In genomic region chr4:65998807-65999517, GRCh38 we compare ENCODE assay signal across 8 cellular contexts.
A peak's percentile ranks its signal among the peaks of the same experiment; 100 is the strongest.
DNase-seq lines count a peak whose midpoint lies in the region; ATAC-seq and TF ChIP-seq lines count a peak whose summit lies in the region.
"Not testable (repeated sequence)": the region's sequence is repeated elsewhere in the genome, so short reads cannot be mapped to it uniquely, and the experiment has no call there.

No MANE protein-coding gene starts in this region.

- WGBS in endodermal cell (ENCODE audit: insufficient coverage in 1 of 2, insufficient read length in 1 of 2), 2 experiments, result 81 to 83% methylated on average over 18 to 29 of the region's 29 CpGs

- DNase-seq in Caco-2 (peak; percentile 84 to 88), NCI-H146 (lab: John Stamatoyannopoulos, UW) (peak; percentile 66), NCI-H526 treated with DMSO at 0.1 percent for 48 hours (lab: John Stamatoyannopoulos, UW) (peak; percentile 77), SHP77 treated with DMSO at 0.1 percent for 48 hours (lab: John Stamatoyannopoulos, UW) (peak; percentile 38), endodermal cell (peak; percentile 54), upper lobe of right lung (peak; percentile 36)
- DNase-seq in mesothelial cell of epicardium (ENCODE audit: low spot score in 2 of 2, unreplicated experiment in 2 of 2), result not testable (repeated sequence)

- H3K4me3 Mint-ChIP-seq in Caco-2 (ENCODE audit: unreplicated experiment), result peak overlapping the region; percentile 97
- peak overlapping the region; percentile 90 for H3K4me3 Mint-ChIP-seq in endodermal cell
- peak overlapping the region; percentile 66 for H3K4me3 Mint-ChIP-seq in mesothelial cell of epicardium

- not testable (repeated sequence) for H3K9me3 Mint-ChIP-seq in Caco-2 (ENCODE audit: unreplicated experiment); mesothelial cell of epicardium
- peaks cover 19% of the 10 kb centered on the region for H3K9me3 Mint-ChIP-seq in endodermal cell

- TSS peak; percentile 56 for BruUV-seq in Caco-2 (replicated peaks; lab: Mats Ljungman, UMichigan)

- POLR2A ChIA-PET in Caco-2 (lab: Charles Lee), result interaction anchor here (1.0 kb wide), 1 partner anchor 78 kb away, joined by 3 read pairs; no protein-coding TSS in a partner anchor
- POLR2A ChIA-PET in HEK293 (lab: Yijun Ruan, JAX), result not testable (repeated sequence)

- H3K27ac ChIP-seq in HEK293 (ENCODE audit: extremely low read depth, low read depth, low read length), result peak overlapping the region; percentile 62; the same call in 1 of the 2 replicates
- H3K27ac ChIP-seq in endodermal cell (ENCODE audit: low read depth, low read length); upper lobe of right lung: not testable (repeated sequence)

- H3K9ac ChIP-seq in endodermal cell (ENCODE audit: extremely low read depth, low read length, poor library complexity, severe bottlenecking), result not testable (repeated sequence)

- CTCF ChIA-PET in Caco-2 (lab: Charles Lee); HEK293 (lab: Yijun Ruan, JAX): not testable (repeated sequence)

- ATAC-seq in upper lobe of right lung, result not testable (repeated sequence)

- TF ChIP-seq CTCF in Caco-2 (IDR thresholded peaks at IDR 0.05; ENCODE audit: insufficient read depth in 1 of 2, low read depth in 1 of 2, low read length in 1 of 2, severe bottlenecking in 1 of 2, unreplicated experiment in 1 of 2); HEK293 (tag by site-specific recombination; IDR thresholded peaks at IDR 0.05); endodermal cell (conservative IDR thresholded peaks at IDR 0.05); mesothelial cell of epicardium (IDR thresholded peaks at IDR 0.05; ENCODE audit: unreplicated experiment); upper lobe of right lung (IDR thresholded peaks at IDR 0.05): not testable (repeated sequence)

- H3K36me3 ChIP-seq in Caco-2 (ENCODE audit: control insufficient read depth, insufficient read depth, low read length); HEK293 (ENCODE audit: control insufficient read depth in 2 of 2, insufficient read depth in 1 of 2, low read length in 2 of 2); endodermal cell (ENCODE audit: control insufficient read depth, insufficient read depth, low read length); upper lobe of right lung: not testable (repeated sequence)

- H3K4me1 ChIP-seq in Caco-2; HEK293 (ENCODE audit: control insufficient read depth, insufficient read depth, low read length); endodermal cell (ENCODE audit: control insufficient read depth, insufficient read depth, low read length); upper lobe of right lung: not testable (repeated sequence)

- H3K4me3 ChIP-seq in Caco-2 (ENCODE audit: low read depth, low read length) (peak overlapping the region; percentile 65), endodermal cell (ENCODE audit: low read length) (peak overlapping the region; percentile 65)
- H3K4me3 ChIP-seq in HEK293 (ENCODE audit: low read depth, low read length); upper lobe of right lung: not testable (repeated sequence)

- intact Hi-C loops in Caco-2 (cut with micrococcal nuclease; ENCODE audit: unreplicated experiment); upper lobe of right lung (cut with DNase I): not testable (repeated sequence)

- peak overlapping the region; percentile 99 for H3K27ac Mint-ChIP-seq in Caco-2 (ENCODE audit: unreplicated experiment)
- H3K27ac Mint-ChIP-seq in endodermal cell, result peak overlapping the region; percentile 99
- peak overlapping the region; percentile 50 for H3K27ac Mint-ChIP-seq in mesothelial cell of epicardium

- not testable (repeated sequence) for H3K9me3 ChIP-seq in Caco-2; HEK293 (ENCODE audit: control insufficient read depth, insufficient read depth, low read depth, low read length); endodermal cell (ENCODE audit: control insufficient read depth, low read length); upper lobe of right lung

- not testable (repeated sequence) for H3K27me3 Mint-ChIP-seq in Caco-2 (ENCODE audit: insufficient read depth, unreplicated experiment); endodermal cell (ENCODE audit: insufficient read depth); mesothelial cell of epicardium (ENCODE audit: low read depth)

- H3K4me1 Mint-ChIP-seq in Caco-2 (ENCODE audit: low read depth, unreplicated experiment); endodermal cell; mesothelial cell of epicardium: not testable (repeated sequence)

- H3K36me3 Mint-ChIP-seq in Caco-2 (ENCODE audit: insufficient read depth, unreplicated experiment); mesothelial cell of epicardium: not testable (repeated sequence)
- H3K36me3 Mint-ChIP-seq in endodermal cell (ENCODE audit: low read depth), result peaks cover 12% of the 10 kb centered on the region

- not testable (repeated sequence) for H3K27me3 ChIP-seq in Caco-2 (replicated peaks; ENCODE audit: control insufficient read depth, insufficient read depth, low read length); endodermal cell (ENCODE audit: control insufficient read depth, insufficient read depth, low read length, poor library complexity, severe bottlenecking); upper lobe of right lung
